In the genomic region with DNA sequence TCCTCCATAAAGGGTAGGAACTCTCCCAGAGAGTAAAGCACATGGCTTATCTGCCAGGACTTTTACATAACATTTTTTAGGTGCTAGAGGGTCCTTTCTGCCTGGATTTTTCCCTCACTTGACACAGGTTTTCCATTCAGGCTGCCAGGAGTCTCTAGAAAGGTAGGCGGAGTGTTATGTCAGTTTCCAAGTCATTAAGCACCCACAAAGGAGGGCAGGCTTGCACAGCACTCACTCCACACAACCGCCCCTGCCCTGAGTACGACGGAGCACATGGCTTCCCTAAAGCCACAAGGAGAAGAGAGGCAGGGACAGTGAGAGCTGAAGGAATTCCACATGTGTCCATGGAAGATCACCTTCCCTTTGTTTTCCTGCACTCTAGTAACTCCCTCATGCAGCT, we compare ENCODE assay signal across 9 cellular contexts. TPM values are rescaled to one million over a fixed set of nuclear protein-coding genes. Genes with fewer than 3 reads are reported as not detected.
DNase-seq lines count a peak whose midpoint lies in the region; ATAC-seq and TF ChIP-seq lines count a peak whose summit lies in the region.
"Had no signal": no experiment of that assay in that cellular context is flagged by ENCODE, and none has a peak within 500 bp of the region (broad histone marks: within the 10 kb centered on the region; RNA-seq: fewer than 3 reads in every experiment).

No MANE protein-coding gene starts in this region.

- H3K4me3 ChIP-seq in esophagus muscularis mucosa: no peak overlapping the region

- peaks cover 93 to 100% (median 100%) of the 10 kb centered on the region in 4 donors for H3K4me1 ChIP-seq in esophagus muscularis mucosa

- ATAC-seq in GM18511 (IDR thresholded peaks at IDR 0.05; ENCODE audit: unreplicated experiment): no peak

- H3K9me3 ChIP-seq in esophagus muscularis mucosa: no peaks in the 10 kb centered on the region

- 21% methylated on average over 4 of the region's 4 CpGs for WGBS in esophagus muscularis mucosa

- peak overlapping the region; percentile 88 to 97 (median 92) for H3K27ac ChIP-seq in esophagus muscularis mucosa (replicated peaks in 1 of 4)

- DNase-seq in Calu3 (no peak), NCI-H446 treated with DMSO at 0.1 percent for 48 hours (lab: John Stamatoyannopoulos, UW) (peak; percentile 35), esophagus muscularis mucosa (ENCODE audit: extremely low spot score) (no peak), progenitor cell of endocrine pancreas (ENCODE audit: low spot score, unreplicated experiment) (no peak), cerebellar cortex (ENCODE audit: low spot score) (no peak), HuH-7.5 (ENCODE audit: low spot score) (no peak), NCI-H1930 (lab: John Stamatoyannopoulos, UW) (no peak)
- DNase-seq: stimulated activated naive CD4-positive, alpha-beta T cell treated with Interleukin-2 at 50 U/mL for 16 hours had no signal

- H3K9me3 Mint-ChIP-seq in Calu3 (ENCODE audit: low read depth, unreplicated experiment): no peaks in the 10 kb centered on the region
- H3K9me3 Mint-ChIP-seq in progenitor cell of endocrine pancreas (ENCODE audit: low read depth): no peaks in the 10 kb centered on the region

- H3K36me3 Mint-ChIP-seq in Calu3 (ENCODE audit: insufficient read depth, unreplicated experiment): peaks cover 11% of the 10 kb centered on the region
- H3K36me3 Mint-ChIP-seq in progenitor cell of endocrine pancreas (ENCODE audit: insufficient read depth): no peaks in the 10 kb centered on the region

- no peaks in the 10 kb centered on the region for H3K27me3 ChIP-seq in esophagus muscularis mucosa

- H3K27ac Mint-ChIP-seq in Calu3 (ENCODE audit: unreplicated experiment) (peak overlapping the region; percentile 87), progenitor cell of endocrine pancreas (peak overlapping the region; percentile 83)

- CTCF ChIA-PET in Calu3 (lab: Charles Lee): interaction anchor here (1.4 kb wide), 1 partner anchor 11 kb away, joined by 4 read pairs; no protein-coding TSS in a partner anchor

- no peaks in the 10 kb centered on the region for H3K36me3 ChIP-seq in esophagus muscularis mucosa

- intact Hi-C loops in Calu3 (cut with micrococcal nuclease; ENCODE audit: unreplicated experiment) (no loop called here), esophagus muscularis mucosa (cut with DNase I) (no loop called here)

- H3K4me3 Mint-ChIP-seq in Calu3 (ENCODE audit: low read depth, unreplicated experiment) (peak overlapping the region; percentile 26), progenitor cell of endocrine pancreas (ENCODE audit: low read depth) (no peak overlapping the region)

- H3K4me1 Mint-ChIP-seq in Calu3 (ENCODE audit: low read depth, unreplicated experiment): peaks cover 57% of the 10 kb centered on the region
- peaks cover 39% of the 10 kb centered on the region for H3K4me1 Mint-ChIP-seq in progenitor cell of endocrine pancreas (ENCODE audit: low read depth)

- BruUV-seq in Calu3 (replicated peaks; lab: Mats Ljungman, UMichigan): no TSS peak

- no peak for TF ChIP-seq CTCF in Calu3 (IDR thresholded peaks at IDR 0.05; ENCODE audit: unreplicated experiment)
- TF ChIP-seq CTCF in esophagus muscularis mucosa (IDR thresholded peaks at IDR 0.05): no peak
- TF ChIP-seq CTCF in progenitor cell of endocrine pancreas (IDR thresholded peaks at IDR 0.05; ENCODE audit: unreplicated experiment): no peak

- no peaks in the 10 kb centered on the region for H3K27me3 Mint-ChIP-seq in Calu3 (ENCODE audit: unreplicated experiment)
- H3K27me3 Mint-ChIP-seq in progenitor cell of endocrine pancreas: no peaks in the 10 kb centered on the region

- TF ChIP-seq POLR2A in esophagus muscularis mucosa (IDR thresholded peaks at IDR 0.05; ENCODE audit: low read depth): no peak

- TF ChIP-seq EP300 in esophagus muscularis mucosa (IDR thresholded peaks at IDR 0.05): no peak

RNA-seq across cellular contexts. Expression of a gene that starts 55.7 kb away (rescaled TPM):
- total RNA-seq in Calu3 (2022) (198 and 207 TPM in 2 replicates), esophagus muscularis mucosa (100 to 1,000 TPM; 186 to 261 (median 203) TPM), progenitor cell of endocrine pancreas (189 and 211 TPM in 2 replicates)
